Comparison of ENCODE assay signal across 17 cellular contexts in genomic region chr15:71083349-71083748, GRCh38. TPM values are rescaled to one million over a fixed set of nuclear protein-coding genes. Genes with fewer than 3 reads are reported as not detected.
DNase-seq lines count a peak whose midpoint lies in the region; ATAC-seq and TF ChIP-seq lines count a peak whose summit lies in the region.
"Had no signal": no experiment of that assay in that cellular context is flagged by ENCODE, and none has a peak within 500 bp of the region (broad histone marks: within the 10 kb centered on the region; RNA-seq: fewer than 3 reads in every experiment).

No MANE protein-coding gene starts in this region.

- H3K27ac ChIP-seq in prostate gland = peak overlapping the region; percentile 55 to 69
- H3K27ac ChIP-seq in H9 (ENCODE audit: insufficient read length, low read depth, low read length) = no peak overlapping the region

- no peak overlapping the region for H4K91ac ChIP-seq in H9 (ENCODE audit: insufficient read length, low read depth, low read length)

- H2BK12ac ChIP-seq in H9 (ENCODE audit: insufficient read length, low read depth, low read length) = no peak overlapping the region

- H3K23ac ChIP-seq in H9 (ENCODE audit: insufficient read length, low read depth, low read length) = no peak overlapping the region

- no peaks in the 10 kb centered on the region for H3K9me3 Mint-ChIP-seq in activated T-cell treated with anti-CD3 and anti-CD28 coated beads, Interleukin-2, amount 50 U/mL, for 4 hours
- H3K9me3 Mint-ChIP-seq in H9 = peaks cover 14 to 27% of the 10 kb centered on the region in 2 experiments
- H3K9me3 Mint-ChIP-seq: dendritic cell treated with granulocyte-macrophage colony-stimulating factor and Interleukin-4, amounts not matched to agents 40 ng/mL and 50 ng/mL, for 4 days had no signal

- H3K4ac ChIP-seq in H9 (ENCODE audit: low read depth, low read length) = no peak overlapping the region

- H2AK5ac ChIP-seq in H9 (ENCODE audit: insufficient read length, low read length) = no peak overlapping the region

- H2BK15ac ChIP-seq in H9 (ENCODE audit: low read depth, low read length) = no peak overlapping the region

- H3K36me3 ChIP-seq in prostate gland = no peaks in the 10 kb centered on the region
- H3K36me3 ChIP-seq: ovary had no signal

- no peaks in the 10 kb centered on the region for H4K20me1 ChIP-seq in H9 (ENCODE audit: control insufficient read depth, insufficient read depth, insufficient read length)

- no peak overlapping the region for H4K8ac ChIP-seq in H9 (replicated peaks; ENCODE audit: insufficient read length, low read depth, low read length)

- no peak overlapping the region for H3K56ac ChIP-seq in H9 (ENCODE audit: insufficient read length, low read depth, low read length)

- no peaks in the 10 kb centered on the region for H3K23me2 ChIP-seq in H9 (ENCODE audit: insufficient read length, low read depth, low read length, poor library complexity, severe bottlenecking)

- no peak overlapping the region for H3K14ac ChIP-seq in H9 (ENCODE audit: insufficient read depth, low read length)

- no peak overlapping the region for H4K5ac ChIP-seq in H9 (ENCODE audit: insufficient read length, low read depth, low read length)

- H2BK120ac ChIP-seq in H9 (ENCODE audit: low read depth, low read length, poor library complexity, severe bottlenecking) = no peak overlapping the region

- no peak overlapping the region for H3K27ac Mint-ChIP-seq in H9
- H3K27ac Mint-ChIP-seq: dendritic cell treated with granulocyte-macrophage colony-stimulating factor and Interleukin-4, amounts not matched to agents 40 ng/mL and 50 ng/mL, for 4 days; immature natural killer cell had no signal

- no peak overlapping the region for H2BK20ac ChIP-seq in H9 (ENCODE audit: low read depth, low read length, poor library complexity, severe bottlenecking)

- H3K4me3 Mint-ChIP-seq in activated T-cell treated with anti-CD3 and anti-CD28 coated beads, Interleukin-2, amount 50 U/mL, for 4 hours = no peak overlapping the region
- no peak overlapping the region for H3K4me3 Mint-ChIP-seq in H9
- H3K4me3 Mint-ChIP-seq: dendritic cell treated with granulocyte-macrophage colony-stimulating factor and Interleukin-4, amounts not matched to agents 40 ng/mL and 50 ng/mL, for 4 days; immature natural killer cell had no signal

- H2AFZ ChIP-seq in H9 (ENCODE audit: low read length) = no peak overlapping the region

- H3K4me3 ChIP-seq in fibroblast of pulmonary artery (replicated peaks; ENCODE audit: low read depth, low read length) = no peak overlapping the region
- H3K4me3 ChIP-seq in prostate gland = no peak overlapping the region
- H3K4me3 ChIP-seq: ovary had no signal

- no peak overlapping the region for H3T11ph ChIP-seq in H9 (ENCODE audit: low read length)

- TF ChIP-seq CTCF in fibroblast of pulmonary artery (IDR thresholded peaks at IDR 0.05; ENCODE audit: low read length, missing control alignments) (no peak), prostate gland (IDR thresholded peaks at IDR 0.05) (no peak), H9 (conservative IDR thresholded peaks at IDR 0.05) (no peak)

- 53% methylated on average over 5 of the region's 5 CpGs for WGBS in prostate gland
- WGBS in H9 (ENCODE audit: extremely low coverage, insufficient read length, low lambda C conversion rate) = no CpG with 5 or more reads among the region's 5 CpGs

- no peak overlapping the region for H3K9ac ChIP-seq in H9 (ENCODE audit: extremely low read depth, insufficient read length, low read length)

- H3K79me1 ChIP-seq in H9 (ENCODE audit: insufficient read depth, low read depth, low read length, poor library complexity, severe bottlenecking) = no peaks in the 10 kb centered on the region

- H3K36me3 Mint-ChIP-seq in activated T-cell treated with anti-CD3 and anti-CD28 coated beads, Interleukin-2, amount 50 U/mL, for 4 hours (ENCODE audit: insufficient read depth) = no peaks in the 10 kb centered on the region
- peaks cover 3 to 29% (median 7%) of the 10 kb centered on the region in 3 experiments; a peak in 6 of 7 replicates for H3K36me3 Mint-ChIP-seq in H9 (ENCODE audit: insufficient read depth in 1 of 3, low read depth in 3 of 3)
- H3K36me3 Mint-ChIP-seq: immature natural killer cell had no signal

- H3K79me2 ChIP-seq in H9 (ENCODE audit: insufficient read depth, low read length) = no peaks in the 10 kb centered on the region

- no peak for TF ChIP-seq POLR2A in prostate gland (IDR thresholded peaks at IDR 0.05)

- intact Hi-C loops in Right ventricle myocardium inferior (cut with DNase I) = no loop called here
- intact Hi-C loops in cardiac septum (cut with DNase I) = no loop called here
- intact Hi-C loops in prostate gland (cut with DNase I) = no loop called here

- H2BK5ac ChIP-seq in H9 (ENCODE audit: insufficient read length, low read length) = no peak overlapping the region

- H3K18ac ChIP-seq in H9 (ENCODE audit: insufficient read length, low read depth, low read length) = no peak overlapping the region

- H3K4me2 ChIP-seq in H9 (ENCODE audit: insufficient read depth, insufficient read length, low read length) = no peak overlapping the region

- no peak for DNase-seq in Right ventricle myocardium inferior (ENCODE audit: missing footprints)
- DNase-seq in cardiac septum (ENCODE audit: low spot score) = no peak
- peak; percentile 81 for DNase-seq in fibroblast of pulmonary artery (ENCODE audit: low read depth)
- DNase-seq in prostate gland (ENCODE audit: low spot score) = no peak
- no peak for DNase-seq in activated T-cell treated with anti-CD3 and anti-CD28 coated beads, Interleukin-2, amount 50 U/mL, for 4 hours
- no peak for DNase-seq in NCI-H1092 (lab: John Stamatoyannopoulos, UW)
- DNase-seq in H9 = no peak
- no peak for DNase-seq in cerebellar cortex (ENCODE audit: low spot score)
- DNase-seq: activated CD4-positive, alpha-beta T cell treated with anti-CD3 and anti-CD28 coated beads, Interleukin-2, amount 50 U/mL, for 1 hour; COR-L47; foreskin melanocyte; GDM1; immature natural killer cell; SHP77; T-helper 9 cell had no signal

- H3K27me3 ChIP-seq in prostate gland (replicated peaks; ENCODE audit: insufficient read depth) = no peaks in the 10 kb centered on the region
- peaks cover 15% of the 10 kb centered on the region; the same call in 1 of the 2 replicates for H3K27me3 ChIP-seq in H9 (ENCODE audit: insufficient read depth, low read length)
- H3K27me3 ChIP-seq: ovary had no signal

- H3K4me1 ChIP-seq in prostate gland (replicated peaks) = peaks cover 5% of the 10 kb centered on the region
- H3K4me1 ChIP-seq in H9 (ENCODE audit: insufficient read depth, low read length) = peaks cover 10% of the 10 kb centered on the region; the same call in 1 of the 2 replicates

- peaks cover 26% of the 10 kb centered on the region for H3K27me3 Mint-ChIP-seq in activated T-cell treated with anti-CD3 and anti-CD28 coated beads, Interleukin-2, amount 50 U/mL, for 4 hours (ENCODE audit: low read depth)
- peaks cover 100% of the 10 kb centered on the region for H3K27me3 Mint-ChIP-seq in H9 (ENCODE audit: low read depth)

- no peaks in the 10 kb centered on the region for H3K4me1 Mint-ChIP-seq in activated T-cell treated with anti-CD3 and anti-CD28 coated beads, Interleukin-2, amount 50 U/mL, for 4 hours (ENCODE audit: low read depth)
- peaks cover 27 to 28% of the 10 kb centered on the region in 2 experiments for H3K4me1 Mint-ChIP-seq in H9
- H3K4me1 Mint-ChIP-seq: immature natural killer cell had no signal

- peak; percentile 76 for ATAC-seq in Right ventricle myocardium inferior
- ATAC-seq in activated T-cell treated with anti-CD3 and anti-CD28 coated beads, Interleukin-2, amount 50 U/mL, for 4 hours = no peak

- H3K9me3 ChIP-seq in prostate gland (no peaks in the 10 kb centered on the region), H9 (ENCODE audit: control insufficient read depth, low read depth, low read length) (no peaks in the 10 kb centered on the region)
- H3K9me3 ChIP-seq: ovary had no signal

RNA-seq across cellular contexts. Expression of gene THSD4, which starts 31.9 kb away (rescaled TPM):
- total RNA-seq in Right ventricle myocardium inferior (73.1 TPM), cardiac septum (116 TPM), prostate gland (100 to 1,000 TPM in 1 of 2 donors, 10 to 100 TPM in 1; 84.1 to 223 TPM), H9 (2021) (5.5 and 5.7 TPM in 2 replicates)
- under 1 TPM; 0.08 to 0.16 (median 0.11) TPM for total RNA-seq in activated T-cell treated with anti-CD3 and anti-CD28 coated beads, Interleukin-2, amount 50 U/mL, for 4 hours

Comparison
In these comparisons a context has a peak if more than half of its experiments do, and no peak if none do; other contexts are left out.
1. RNA of gene THSD4, which starts 31.9 kb away (total RNA-seq): 84.1 to 223 TPM in prostate gland, 116 TPM in cardiac septum (single experiment) and 73.1 TPM in Right ventricle myocardium inferior (single experiment); 5.5 to 5.7 TPM in H9 and 0.08 to 0.16 TPM in activated T-cell treated with anti-CD3 and anti-CD28 coated beads, Interleukin-2, amount 50 U/mL, for 4 hours; every median in the first group is over 10 times any median in the second.